In the genomic region with DNA sequence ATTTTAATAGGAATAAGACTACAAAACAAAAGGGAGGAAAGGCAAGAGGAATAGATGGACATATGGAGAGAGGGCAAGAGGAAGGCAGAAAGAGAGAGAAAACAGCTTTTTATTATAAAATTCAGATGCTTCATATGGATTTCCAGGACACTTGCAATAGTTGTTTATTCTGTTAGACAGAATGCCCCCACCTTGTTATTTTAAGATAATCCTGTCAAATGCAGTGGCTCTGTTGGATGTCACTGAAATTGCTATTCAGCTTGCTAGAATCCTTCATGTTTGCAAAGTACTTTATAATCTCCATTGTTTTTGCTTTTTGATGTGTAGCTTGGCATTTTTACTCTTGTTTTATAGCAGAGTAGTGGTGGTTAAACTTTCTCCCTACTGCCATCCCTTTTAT, we compare ENCODE assay signal across 25 cellular contexts.
"Had no signal": no experiment of that assay in that cellular context is flagged by ENCODE, and none has a peak within 500 bp of the region (broad histone marks: within the 10 kb centered on the region; RNA-seq: fewer than 3 reads in every experiment).

No MANE protein-coding gene starts in this region.

- H3K9me3 Mint-ChIP-seq: endodermal cell had no signal

- H3K4me1 ChIP-seq: colonic mucosa, esophagus muscularis mucosa, esophagus squamous epithelium, foreskin keratinocyte, gastrocnemius medialis, gastroesophageal sphincter had no signal

- H3K27me3 Mint-ChIP-seq: dendritic cell treated with granulocyte-macrophage colony-stimulating factor and Interleukin-4, amounts not matched to agents 40 ng/mL and 50 ng/mL, for 4 days; effector memory CD8-positive, alpha-beta T cell had no signal

- DNase-seq: colonic mucosa; cortex of kidney; dermis blood vessel endothelial cell; dorsolateral prefrontal cortex; effector CD4-positive, alpha-beta T cell; effector CD8-positive, alpha-beta T cell; effector memory CD4-positive, alpha-beta T cell; effector memory CD8-positive, alpha-beta T cell; endodermal cell; erythroblast; esophagus squamous epithelium; foreskin fibroblast; foreskin keratinocyte; foreskin melanocyte; gastrocnemius medialis; glutamatergic neuron; head of caudate nucleus; heart left ventricle; heart right ventricle had no signal

- H3K36me3 ChIP-seq: colonic mucosa, esophagus muscularis mucosa, esophagus squamous epithelium, gastrocnemius medialis, gastroesophageal sphincter, heart left ventricle, heart right ventricle had no signal

- ATAC-seq: effector memory CD8-positive, alpha-beta T cell; esophagus mucosa; foreskin keratinocyte; gastrocnemius medialis; gastroesophageal sphincter had no signal

- H3K4me3 ChIP-seq: colonic mucosa, coronary artery, dorsolateral prefrontal cortex, esophagus muscularis mucosa, esophagus squamous epithelium, gastrocnemius medialis, gastroesophageal sphincter, heart left ventricle, heart right ventricle had no signal

- H3K27ac ChIP-seq: colonic mucosa, coronary artery, dorsolateral prefrontal cortex, epithelial cell of prostate, esophagus muscularis mucosa, esophagus squamous epithelium, foreskin keratinocyte, gastrocnemius medialis, gastroesophageal sphincter had no signal

- H3K27me3 ChIP-seq: colonic mucosa, esophagus muscularis mucosa, esophagus squamous epithelium, gastrocnemius medialis, gastroesophageal sphincter, heart left ventricle, heart right ventricle had no signal

- H3K27ac Mint-ChIP-seq: dendritic cell treated with granulocyte-macrophage colony-stimulating factor and Interleukin-4, amounts not matched to agents 40 ng/mL and 50 ng/mL, for 4 days; effector memory CD8-positive, alpha-beta T cell; endodermal cell had no signal

- H3K4me3 Mint-ChIP-seq: dendritic cell treated with granulocyte-macrophage colony-stimulating factor and Interleukin-4, amounts not matched to agents 40 ng/mL and 50 ng/mL, for 4 days; effector memory CD8-positive, alpha-beta T cell; endodermal cell had no signal

- H3K9me3 ChIP-seq: colonic mucosa, esophagus muscularis mucosa, esophagus squamous epithelium, gastrocnemius medialis, gastroesophageal sphincter, heart left ventricle, heart right ventricle had no signal
